Comparison of ENCODE assay signal across 17 cellular contexts in the genomic region with DNA sequence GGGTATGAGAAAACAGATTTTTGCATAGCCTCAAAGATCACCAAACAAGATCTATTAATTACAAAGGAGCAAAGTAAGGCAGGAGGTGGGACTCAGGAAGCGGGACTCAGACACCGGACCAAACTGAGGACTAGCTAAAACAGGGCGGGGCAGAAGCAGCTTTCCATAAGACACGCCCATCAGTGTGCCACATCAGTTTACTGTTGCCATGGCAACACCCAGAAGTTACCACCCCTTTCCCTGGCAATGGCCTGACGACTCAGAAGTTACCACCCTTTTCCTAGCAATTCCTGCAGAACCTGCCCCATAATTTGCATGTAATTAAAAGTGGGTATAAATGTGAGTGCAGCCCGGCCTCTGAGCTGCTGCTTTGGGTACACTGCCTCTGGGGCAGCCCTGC.
DNase-seq lines count a peak whose midpoint lies in the region; ATAC-seq, FAIRE-seq and TF ChIP-seq lines count a peak whose summit lies in the region.
"Had no signal": no experiment of that assay in that cellular context is flagged by ENCODE, and none has a peak within 500 bp of the region (broad histone marks: within the 10 kb centered on the region; RNA-seq: fewer than 3 reads in every experiment).

No MANE protein-coding gene starts in this region.

- H3K4me3 ChIP-seq in bronchial epithelial cell (ENCODE audit: low read depth, low read length): no peak overlapping the region
- H3K4me3 ChIP-seq: smooth muscle cell had no signal

- H3K27me3 ChIP-seq in bronchial epithelial cell (ENCODE audit: control insufficient read depth, insufficient read depth, low read length): no peaks in the 10 kb centered on the region

- FAIRE-seq in bronchial epithelial cell (lab: Jason Lieb, UNC): no peak

- TF ChIP-seq CTCF in bronchial epithelial cell (IDR thresholded peaks at IDR 0.05; ENCODE audit: insufficient read depth, low read length, severe bottlenecking): no peak

- peak; percentile 42 for DNase-seq in SIG-M5 treated with dmso at 0.1 percent for 504 hours (lab: John Stamatoyannopoulos, UW; ENCODE audit: unreplicated experiment)
- no peak for DNase-seq in SIG-M5 (lab: John Stamatoyannopoulos, UW)
- peak; percentile 94 to 97 for DNase-seq in NCI-H526 (lab: John Stamatoyannopoulos, UW)
- peak; percentile 54 for DNase-seq in bronchial epithelial cell (ENCODE audit: low read depth)
- DNase-seq in renal cortical epithelial cell (ENCODE audit: low read depth): peak; percentile 8
- DNase-seq in DMS114 treated with DMSO at 0.1 percent for 48 hours (lab: John Stamatoyannopoulos, UW; ENCODE audit: unreplicated experiment): no peak
- DNase-seq: activated CD4-positive, alpha-beta T cell treated with anti-CD3 and anti-CD28 coated beads, Interleukin-2, amount 10 ng/mL, durations not matched to agents 24 days and 14 days; CD4-positive, alpha-beta memory T cell; GOT3; immature natural killer cell; natural killer cell; NCI-H1436; NCI-H446; OCI-M1 had no signal

- no peaks in the 10 kb centered on the region for H3K36me3 ChIP-seq in bronchial epithelial cell (ENCODE audit: control insufficient read depth, insufficient read depth, low read length)

- no peak for ATAC-seq in HG02798 (IDR thresholded peaks at IDR 0.05; ENCODE audit: poor library complexity, unreplicated experiment)
- ATAC-seq in HG02678 (IDR thresholded peaks at IDR 0.05; ENCODE audit: unreplicated experiment): no peak
- ATAC-seq: natural killer cell had no signal

Comparison
In these comparisons a context has a peak if more than half of its experiments do, and no peak if none do; other contexts are left out.
1. DNase-seq: peak in SIG-M5 treated with dmso at 0.1 percent for 504 hours (single experiment), NCI-H526 (2 of 2), bronchial epithelial cell (single experiment) and renal cortical epithelial cell (single experiment); none in SIG-M5 (single experiment) and DMS114 treated with DMSO at 0.1 percent for 48 hours (single experiment).